8 cellular contexts compared by ENCODE assay signal in the genomic region with DNA sequence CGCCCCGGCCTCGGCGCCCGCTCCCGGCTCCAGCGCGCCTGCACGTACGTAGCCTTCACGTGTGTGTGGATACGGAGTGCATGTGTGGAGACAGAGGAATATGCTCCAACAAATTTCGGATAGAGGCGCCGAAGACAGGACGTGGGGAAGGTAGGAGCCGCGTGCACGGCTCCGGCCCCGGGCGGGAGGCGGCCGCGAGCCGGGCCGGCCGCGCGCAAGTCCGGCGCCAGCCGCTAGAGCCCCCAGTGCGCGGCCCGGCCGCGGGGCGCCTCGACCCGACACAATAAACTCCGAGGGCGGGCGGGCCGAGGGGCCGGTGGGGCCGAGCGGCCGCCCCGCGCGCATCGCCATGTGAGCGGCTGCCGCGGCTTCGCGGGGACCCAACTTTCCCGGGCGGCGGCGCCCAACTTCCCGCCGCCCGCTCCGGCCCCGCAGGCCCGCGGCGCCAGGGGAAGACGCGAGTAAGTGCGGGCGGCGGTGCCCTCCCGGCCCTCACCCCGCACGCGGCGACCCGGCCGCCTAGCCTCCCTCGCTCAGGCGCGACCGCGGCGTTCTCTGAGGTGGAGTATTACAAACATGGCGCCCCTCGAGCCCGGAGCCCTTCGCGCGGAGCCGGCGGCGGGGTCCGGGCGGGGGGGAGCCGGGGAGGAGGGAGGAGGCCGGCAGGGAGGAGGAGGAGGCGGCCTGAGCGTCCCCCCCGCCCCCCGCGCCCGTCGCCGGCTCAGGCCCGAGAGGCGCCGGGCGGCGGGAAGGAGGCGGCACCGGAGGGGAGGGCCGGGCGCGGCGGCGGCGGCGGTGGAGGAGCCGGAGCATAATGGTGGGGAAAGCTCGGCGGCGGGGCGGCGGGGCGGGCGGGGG. TPM values are rescaled to one million over a fixed set of nuclear protein-coding genes. Genes with fewer than 3 reads are reported as not detected.
DNase-seq lines count a peak whose midpoint lies in the region; ATAC-seq and TF ChIP-seq lines count a peak whose summit lies in the region.

TSS of gene ZMYND11 (plus strand) at position 713 of the 858 bp plus-strand sequence. CDS start 44,558 bp downstream, outside the sequence.

- CTCF ChIA-PET in RWPE1 (lab: Yijun Ruan, JAX), result interaction anchor here (0.6 kb wide), 1 partner anchor 486 kb away, joined by 3 read pairs; no protein-coding TSS in a partner anchor

- no peaks in the 10 kb centered on the region for H3K27me3 Mint-ChIP-seq in activated naive CD4-positive, alpha-beta T cell treated with anti-CD3 and anti-CD28 coated beads, Interleukin-2, amount 50 U/mL, for 24 hours

- no peaks in the 10 kb centered on the region for H3K9me3 Mint-ChIP-seq in activated naive CD4-positive, alpha-beta T cell treated with anti-CD3 and anti-CD28 coated beads, Interleukin-2, amount 50 U/mL, for 24 hours

- H3K4me1 Mint-ChIP-seq in activated naive CD4-positive, alpha-beta T cell treated with anti-CD3 and anti-CD28 coated beads, Interleukin-2, amount 50 U/mL, for 24 hours, result peaks cover 39% of the 10 kb centered on the region

- H3K4me1 ChIP-seq in ovary (ENCODE audit: insufficient read depth) (peaks cover 10% of the 10 kb centered on the region), thyroid gland (peaks cover 42 to 44% of the 10 kb centered on the region in 2 donors)

- no peaks in the 10 kb centered on the region for H3K9me3 ChIP-seq in ovary
- no peaks in the 10 kb centered on the region for H3K9me3 ChIP-seq in thyroid gland

- peak within 1 kb of the TSS; percentile 88 for H3K27ac ChIP-seq in RWPE1
- H3K27ac ChIP-seq in ovary, result peak within 1 kb of the TSS; percentile 99 to 100
- peak within 1 kb of the TSS; percentile 98 to 99 (median 99) for H3K27ac ChIP-seq in thyroid gland

- peak; percentile 74 for DNase-seq in AG08395 (ENCODE audit: low spot score)
- DNase-seq in RWPE1 (ENCODE audit: low spot score), result peak; percentile 36
- DNase-seq in glomerular visceral epithelial cell (ENCODE audit: extremely low spot score), result peak; percentile 78
- peak; percentile 67 to 83 (median 76) for DNase-seq in ovary
- peak; percentile 79 to 82 for DNase-seq in thyroid gland

- H3K27me3 ChIP-seq in ovary (no peaks in the 10 kb centered on the region), thyroid gland (no peaks in the 10 kb centered on the region)

- 1 to 2% (median 1%) methylated on average over 67 to 131 of the region's 131 CpGs for WGBS in ovary, 3 donors
- WGBS in thyroid gland, 2 donors, result 1 to 2% methylated on average over 15 to 63 of the region's 131 CpGs

- H3K36me3 ChIP-seq in ovary, result no peaks in the 10 kb centered on the region
- H3K36me3 ChIP-seq in thyroid gland, result no peaks in the 10 kb centered on the region

- TF ChIP-seq EP300 in ovary (IDR thresholded peaks at IDR 0.05), result no peak

- peak within 1 kb of the TSS; percentile 95 for H3K27ac Mint-ChIP-seq in activated naive CD4-positive, alpha-beta T cell treated with anti-CD3 and anti-CD28 coated beads, Interleukin-2, amount 50 U/mL, for 24 hours

- H3K4me3 ChIP-seq in ovary (peak within 1 kb of the TSS; percentile 58), thyroid gland (replicated peaks in 1 of 3) (peak within 1 kb of the TSS; percentile 41 to 82 (median 65))

- ATAC-seq in GM18858 (IDR thresholded peaks at IDR 0.05; ENCODE audit: unreplicated experiment) (peak; percentile 33), HG03095 (IDR thresholded peaks at IDR 0.05; ENCODE audit: unreplicated experiment) (peak; percentile 41)

- TF ChIP-seq POLR2A in ovary (IDR thresholded peaks at IDR 0.05) (no peak), thyroid gland (IDR thresholded peaks at IDR 0.05) (peak in 1 of 2 donors; percentile 59)

- peak within 1 kb of the TSS; percentile 92 for H3K4me3 Mint-ChIP-seq in activated naive CD4-positive, alpha-beta T cell treated with anti-CD3 and anti-CD28 coated beads, Interleukin-2, amount 50 U/mL, for 24 hours

- H3K36me3 Mint-ChIP-seq in activated naive CD4-positive, alpha-beta T cell treated with anti-CD3 and anti-CD28 coated beads, Interleukin-2, amount 50 U/mL, for 24 hours, result no peaks in the 10 kb centered on the region

- POLR2A ChIA-PET in RWPE1 (lab: Yijun Ruan, JAX; ENCODE audit: low non-redundant PET), result no interaction called here

- TF ChIP-seq CTCF in RWPE1 (conservative IDR thresholded peaks at IDR 0.05; ENCODE audit: low read depth) (peak; percentile 34; the same call in 1 of the 2 replicates), ovary (IDR thresholded peaks at IDR 0.05) (peak in 2 of 3 donors; percentile 26 to 28), thyroid gland (IDR thresholded peaks at IDR 0.05) (peak in 3 of 6 experiments; percentile 9 to 17 (median 14))

- intact Hi-C loops in ovary (cut with DNase I), result no loop called here
- intact Hi-C loops in thyroid gland (cut with DNase I), result no loop called here

RNA-seq across cellular contexts. Expression of gene ZMYND11, which starts in this region (rescaled TPM):
- 10 to 100 TPM; 48.4 to 93.6 (median 83.5) TPM for total RNA-seq in ovary
- polyA plus RNA-seq in ovary, result 10 to 100 TPM; 50.7 to 92.4 TPM
- total RNA-seq in thyroid gland, result 100 to 1,000 TPM; 127 to 179 (median 154) TPM

Comparison
In these comparisons a context has a peak if more than half of its experiments do, and no peak if none do; other contexts are left out.
1. Peak in every context shown above with its lines: DNase-seq, ATAC-seq, H3K4me3 ChIP-seq and H3K27ac ChIP-seq.